ENCODE assay signal across 38 cellular contexts in the genomic region with DNA sequence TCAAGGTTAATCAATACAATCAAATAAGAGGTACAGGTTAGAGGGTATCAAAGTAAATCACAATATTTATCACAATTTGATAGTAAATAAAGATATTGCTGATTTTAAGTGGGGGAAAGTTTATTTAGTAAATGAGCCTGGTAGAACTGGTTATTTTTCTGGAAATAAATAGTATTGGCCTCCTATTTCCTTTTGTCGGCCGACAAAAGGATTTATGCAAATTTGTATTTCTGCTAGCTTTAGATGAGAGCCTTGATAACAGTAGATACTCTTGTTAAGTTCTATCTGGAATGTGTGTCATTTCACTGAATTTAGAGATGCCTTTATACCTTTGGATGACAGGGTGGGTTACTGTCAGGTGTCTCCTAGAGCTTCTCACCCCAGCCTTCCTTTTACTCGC. TPM values are rescaled to one million over a fixed set of nuclear protein-coding genes. Genes with fewer than 3 reads are reported as not detected.
"Had no signal": no experiment of that assay in that cellular context is flagged by ENCODE, and none has a peak within 500 bp of the region (broad histone marks: within the 10 kb centered on the region; RNA-seq: fewer than 3 reads in every experiment).

No MANE protein-coding gene starts in this region.

- H3K4me2 ChIP-seq: KMS-11 had no signal

- DNase-seq: Kasumi-1, MG63, MM.1S, MV-4-11, NCI-H1048, NCI-H1092, NCI-H1092 treated with DMSO at 0.1 percent for 48 hours, NCI-H1105, NCI-H1105 treated with DMSO at 0.1 percent for 48 hours, NCI-H1417, NCI-H1417 treated with DMSO at 0.1 percent for 48 hours, NCI-H1436, NCI-H1436 treated with DMSO at 0.1 percent for 48 hours, NCI-H146, NCI-H1694, NCI-H1694 treated with DMSO at 0.1 percent for 48 hours, NCI-H187, NCI-H187 treated with DMSO at 0.1 percent for 48 hours, NCI-H1930, NCI-H2029, NCI-H2029 treated with DMSO at 0.1 percent for 48 hours, NCI-H2081, NCI-H2081 treated with DMSO at 0.1 percent for 48 hours, NCI-H2107, NCI-H2171, NCI-H2171 treated with DMSO at 0.1 percent for 48 hours, NCI-H2227 treated with DMSO at 0.1 percent for 48 hours, NCI-H226, NCI-H345, NCI-H446, NCI-H446 treated with DMSO at 0.1 percent for 48 hours, NCI-H510A, NCI-H510A treated with DMSO at 0.1 percent for 48 hours had no signal

- H3K36me3 ChIP-seq: MG63 had no signal

- H3K4me3 ChIP-seq: MG63 had no signal

- H3K9ac ChIP-seq: KMS-11 had no signal

- H3K27me3 ChIP-seq: MG63 had no signal

- H3K27ac ChIP-seq: KMS-11 had no signal

RNA-seq across cellular contexts. Expression of a gene that starts 17.8 kb away (rescaled TPM):
- total RNA-seq: LHCN-M2, M059J, MCF 10A, NCI-H460 had no signal

RNA-seq across cellular contexts. Expression of a gene that starts 52.8 kb away (rescaled TPM):
- total RNA-seq: LHCN-M2, M059J, MCF 10A, NCI-H460 had no signal
